7 cellular contexts compared by ENCODE assay signal in genomic region chr18:79265068-79265467, GRCh38.
DNase-seq lines count a peak whose midpoint lies in the region; ATAC-seq, FAIRE-seq and TF ChIP-seq lines count a peak whose summit lies in the region.
"Not testable (repeated sequence)": the region's sequence is repeated elsewhere in the genome, so short reads cannot be mapped to it uniquely, and the experiment has no call there.

No MANE protein-coding gene starts in this region.

- H3K36me3 ChIP-seq in HEK293 (ENCODE audit: control insufficient read depth in 2 of 2, insufficient read depth in 1 of 2, low read length in 2 of 2); K562 (ENCODE audit: control insufficient read depth, insufficient read depth, low read length); bronchial epithelial cell (ENCODE audit: control insufficient read depth, insufficient read depth, low read length); H1 (ENCODE audit: control insufficient read depth in 2 of 4, insufficient read depth in 4 of 4, low read length in 3 of 4): not testable (repeated sequence)

- H2BK20ac ChIP-seq in H1 (ENCODE audit: low read length) = not testable (repeated sequence)

- not testable (repeated sequence) for H3K23ac ChIP-seq in H1 (ENCODE audit: insufficient read length)

- H3K9me1 ChIP-seq in K562 (ENCODE audit: control insufficient read depth, insufficient read depth, low read length) = not testable (repeated sequence)

- TF ChIP-seq POLR2A in K562 (conservative IDR thresholded peaks at IDR 0.05); H1 (IDR thresholded peaks at IDR 0.05; ENCODE audit: control extremely low read depth in 1 of 2, low read depth in 2 of 2, low read length in 2 of 2): not testable (repeated sequence)

- not testable (repeated sequence) for H3K27ac ChIP-seq in HEK293 (ENCODE audit: extremely low read depth, low read depth, low read length); K562 (ENCODE audit: extremely low read depth, low read depth, low read length); H1 (ENCODE audit: low read depth, low read length)

- not testable (repeated sequence) for H2BK5ac ChIP-seq in H1 (ENCODE audit: low read depth, low read length)

- not testable (repeated sequence) for H3K56ac ChIP-seq in H1 (replicated peaks; ENCODE audit: insufficient read length, low read depth, low read length)

- not testable (repeated sequence) for DNase-seq in WTC11 (ENCODE audit: low spot score); K562 (ENCODE audit: extremely low read depth in 1 of 4, low spot score in 3 of 4); bronchial epithelial cell (ENCODE audit: low read depth); H1 (ENCODE audit: low read depth in 1 of 2, low spot score in 2 of 2); nephron progenitor cell

- not testable (repeated sequence) for H3K4ac ChIP-seq in H1 (replicated peaks; ENCODE audit: insufficient read length, low read depth, low read length)

- H3K4me1 ChIP-seq in HEK293 (ENCODE audit: control insufficient read depth, insufficient read depth, low read length); H1 (replicated peaks in 1 of 4; ENCODE audit: control insufficient read depth in 3 of 4, insufficient read depth in 4 of 4, low read length in 3 of 4): not testable (repeated sequence)
- peaks cover 0 to 11% of the 10 kb centered on the region in 2 experiments; a peak in 3 of 5 replicates for H3K4me1 ChIP-seq in K562 (replicated peaks in 1 of 2; ENCODE audit: control insufficient read depth in 2 of 2, insufficient read depth in 2 of 2, low read length in 2 of 2)

- TF ChIP-seq RAD21 in K562 (CRISPR knock-in tag; conservative IDR thresholded peaks at IDR 0.05 in 1 of 2, IDR thresholded peaks at IDR 0.05 in 1 of 2); H1 (IDR thresholded peaks at IDR 0.05 in 1 of 2, conservative IDR thresholded peaks at IDR 0.05 in 1 of 2; ENCODE audit: low read depth in 2 of 2, low read length in 2 of 2): not testable (repeated sequence)

- not testable (repeated sequence) for H2BK15ac ChIP-seq in H1 (ENCODE audit: low read length)

- H3K9me3 Mint-ChIP-seq in WTC11 (peaks cover 12% of the 10 kb centered on the region), nephron progenitor cell (peaks cover 14% of the 10 kb centered on the region)

- not testable (repeated sequence) for H3K9me3 ChIP-seq in HEK293 (ENCODE audit: control insufficient read depth, insufficient read depth, low read depth, low read length); K562 (replicated peaks; ENCODE audit: control insufficient read depth, insufficient read depth, low read depth, low read length); H1 (ENCODE audit: insufficient read depth in 2 of 2, low read depth in 1 of 2, low read length in 1 of 2)

- TF ChIP-seq EP300 in K562 (IDR thresholded peaks at IDR 0.05; ENCODE audit: low read length); H1 (IDR thresholded peaks at IDR 0.05; ENCODE audit: borderline replicate concordance in 1 of 2, low read depth in 2 of 2, low read length in 2 of 2): not testable (repeated sequence)

- H3K27ac Mint-ChIP-seq in WTC11 = not testable (repeated sequence)
- peak overlapping the region; percentile 58 for H3K27ac Mint-ChIP-seq in nephron progenitor cell

- H3K36me3 Mint-ChIP-seq in WTC11 (peaks cover 12% of the 10 kb centered on the region), nephron progenitor cell (ENCODE audit: low read depth) (peaks cover 45% of the 10 kb centered on the region)

- not testable (repeated sequence) for FAIRE-seq in K562 (lab: Jason Lieb, UNC); H1 (lab: Jason Lieb, UNC)
- peak; percentile 36 for FAIRE-seq in bronchial epithelial cell (lab: Jason Lieb, UNC)

- not testable (repeated sequence) for H3K4me2 ChIP-seq in K562 (ENCODE audit: insufficient read depth, low read length); H1 (ENCODE audit: insufficient read depth in 1 of 2, low read depth in 2 of 2, low read length in 2 of 2)

- H4K91ac ChIP-seq in H1 (replicated peaks; ENCODE audit: insufficient read length, low read length) = not testable (repeated sequence)

- H3K4me3 Mint-ChIP-seq in WTC11, nephron progenitor cell: not testable (repeated sequence)

- H3K4me1 Mint-ChIP-seq in WTC11, nephron progenitor cell: not testable (repeated sequence)

- ATAC-seq in SK-N-SH treated with all-trans-retinoic acid at 6 μM for 48 hours, WTC11, K562: not testable (repeated sequence)

- not testable (repeated sequence) for H2AK5ac ChIP-seq in H1 (ENCODE audit: low read depth, low read length)

- not testable (repeated sequence) for H3K14ac ChIP-seq in H1 (ENCODE audit: insufficient read length)

- not testable (repeated sequence) for H3K27me3 ChIP-seq in K562 (ENCODE audit: control insufficient read depth in 2 of 2, insufficient read depth in 2 of 2, low read length in 2 of 2); bronchial epithelial cell (ENCODE audit: control insufficient read depth, insufficient read depth, low read length); H1 (replicated peaks in 1 of 4; ENCODE audit: control insufficient read depth in 3 of 4, extremely low read depth in 1 of 4, insufficient read depth in 3 of 4, low read length in 3 of 4)

- H3K79me2 ChIP-seq in K562 (ENCODE audit: control insufficient read depth, insufficient read depth, low read length); H1 (ENCODE audit: control insufficient read depth in 1 of 2, insufficient read depth in 2 of 2, low read length in 2 of 2): not testable (repeated sequence)

- CTCF ChIA-PET in HEK293 (lab: Yijun Ruan, JAX) = interaction anchor here (1.5 kb wide), 1 partner anchor 9 kb away, joined by 5 read pairs; no protein-coding TSS in a partner anchor
- CTCF ChIA-PET in WTC11 (lab: Charles Lee); K562 (lab: Yijun Ruan, JAX; ENCODE audit: low intra/inter-chr PET ratio); H1 (lab: Charles Lee; ENCODE audit: partially characterized antibody): not testable (repeated sequence)

- not testable (repeated sequence) for H4K5ac ChIP-seq in H1 (ENCODE audit: insufficient read length, low read depth, low read length)

- H2BK120ac ChIP-seq in H1 (replicated peaks; ENCODE audit: low read depth, low read length) = not testable (repeated sequence)

- in situ Hi-C loops in K562 (cut with MboI) = not testable (repeated sequence)

- not testable (repeated sequence) for H2AFZ ChIP-seq in K562 (ENCODE audit: low read depth, low read length); H1 (ENCODE audit: low read length)

- H3K4me3 ChIP-seq in HEK293 (ENCODE audit: low read depth, low read length); K562; bronchial epithelial cell (ENCODE audit: low read depth, low read length); H1 (ENCODE audit: extremely low read depth in 1 of 4, insufficient read depth in 2 of 4, low read depth in 3 of 4, low read length in 4 of 4): not testable (repeated sequence)

- 93% methylated on average over 7 of the region's 9 CpGs for WGBS in K562 (ENCODE audit: insufficient coverage, low coverage, missing lambda C conversion rate)
- WGBS in H1 (ENCODE audit: extremely low coverage in 1 of 2, insufficient coverage in 1 of 2, insufficient read length in 1 of 2, insufficient replicate concordance in 2 of 2, low coverage in 1 of 2, low lambda C conversion rate in 2 of 2, missing lambda C conversion rate in 1 of 2), 2 experiments = 96% methylated on average over 9 of the region's 9 CpGs; no CpG with 5 or more reads in 1 of the 2 experiments

- H3K27me3 Mint-ChIP-seq in WTC11 (ENCODE audit: low read depth); nephron progenitor cell (ENCODE audit: low read depth, poor library complexity): not testable (repeated sequence)

- not testable (repeated sequence) for TF ChIP-seq CTCF in HEK293 (tag by site-specific recombination; IDR thresholded peaks at IDR 0.05); WTC11 (IDR thresholded peaks at IDR 0.05); K562 (IDR thresholded peaks at IDR 0.05 in 2 of 3, conservative IDR thresholded peaks at IDR 0.05 in 1 of 3; ENCODE audit: insufficient read depth in 2 of 3, low read depth in 1 of 3, low read length in 3 of 3); bronchial epithelial cell (IDR thresholded peaks at IDR 0.05; ENCODE audit: insufficient read depth, low read length, severe bottlenecking); H1 (IDR thresholded peaks at IDR 0.05; ENCODE audit: control extremely low read depth in 1 of 3, insufficient read depth in 1 of 3, low read depth in 1 of 3, low read length in 3 of 3); nephron progenitor cell (IDR thresholded peaks at IDR 0.05)

- not testable (repeated sequence) for H4K20me1 ChIP-seq in K562 (replicated peaks; ENCODE audit: control insufficient read depth, insufficient read depth, low read length); H1 (replicated peaks in 1 of 2; ENCODE audit: control insufficient read depth in 1 of 2, insufficient read depth in 2 of 2, low read length in 2 of 2)

- not testable (repeated sequence) for H3K23me2 ChIP-seq in H1 (ENCODE audit: low read depth, low read length)

- not testable (repeated sequence) for BruUV-seq in K562 (replicated peaks; lab: Mats Ljungman, UMichigan)

- H3K79me1 ChIP-seq in H1 (ENCODE audit: low read depth, low read length) = not testable (repeated sequence)

- H2BK12ac ChIP-seq in H1 (ENCODE audit: low read depth, low read length) = not testable (repeated sequence)

- H3K9ac ChIP-seq in K562 (ENCODE audit: insufficient read depth in 1 of 2, low read depth in 2 of 2, low read length in 2 of 2); H1 (replicated peaks in 1 of 4; ENCODE audit: extremely low read depth in 1 of 4, low read depth in 3 of 4, low read length in 3 of 4): not testable (repeated sequence)

- not testable (repeated sequence) for H3K18ac ChIP-seq in H1 (ENCODE audit: extremely low read depth, low read length)

- intact Hi-C loops in K562 (cut with micrococcal nuclease) = not testable (repeated sequence)

- H4K8ac ChIP-seq in H1 (ENCODE audit: extremely low read depth, insufficient read depth, low read length) = not testable (repeated sequence)

- POLR2A ChIA-PET in HEK293 (lab: Yijun Ruan, JAX); WTC11 (lab: Charles Lee); K562 (lab: Yijun Ruan, JAX); H1 (lab: Charles Lee; ENCODE audit: partially characterized antibody): not testable (repeated sequence)
